Comparison of ENCODE assay signal across 1 cellular context in the genomic region with DNA sequence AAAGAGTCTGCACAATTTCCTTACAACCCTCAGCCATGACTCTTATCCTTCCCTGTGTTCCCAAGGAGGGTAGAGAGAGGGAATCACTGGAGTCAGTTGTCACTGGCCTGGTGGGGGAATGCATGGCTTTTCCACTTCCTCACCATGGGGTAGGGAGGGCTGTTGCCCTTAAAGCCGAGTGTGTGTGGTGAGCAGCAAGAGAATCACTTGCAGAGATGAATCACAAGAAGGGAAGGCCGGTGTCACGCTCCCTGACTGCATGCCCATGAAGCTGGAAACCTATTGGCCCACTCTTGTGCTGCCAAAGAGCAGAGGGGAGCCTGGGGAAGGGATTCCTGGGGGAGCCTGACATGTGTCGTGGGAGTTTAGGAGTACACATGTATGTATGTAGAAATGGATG.
TF ChIP-seq lines count a peak whose summit lies in the region.

No MANE protein-coding gene starts in this region.

TF ChIP-seq in IMR-90, 13 proteins besides CTCF, POLR2A, EP300 and RAD21:
- TF ChIP-seq BHLHE40 (IDR thresholded peaks at IDR 0.05; ENCODE audit: low read depth, low read length) (no peak), CEBPB (IDR thresholded peaks at IDR 0.05; ENCODE audit: low read depth, low read length) (no peak)
- TF ChIP-seq, protein P1, sequence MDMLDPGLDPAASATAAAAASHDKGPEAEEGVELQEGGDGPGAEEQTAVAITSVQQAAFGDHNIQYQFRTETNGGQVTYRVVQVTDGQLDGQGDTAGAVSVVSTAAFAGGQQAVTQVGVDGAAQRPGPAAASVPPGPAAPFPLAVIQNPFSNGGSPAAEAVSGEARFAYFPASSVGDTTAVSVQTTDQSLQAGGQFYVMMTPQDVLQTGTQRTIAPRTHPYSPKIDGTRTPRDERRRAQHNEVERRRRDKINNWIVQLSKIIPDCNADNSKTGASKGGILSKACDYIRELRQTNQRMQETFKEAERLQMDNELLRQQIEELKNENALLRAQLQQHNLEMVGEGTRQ (IDR thresholded peaks at IDR 0.05; ENCODE audit: low read depth, low read length), result no peak
